10 cellular contexts compared by ENCODE assay signal in the genomic region with DNA sequence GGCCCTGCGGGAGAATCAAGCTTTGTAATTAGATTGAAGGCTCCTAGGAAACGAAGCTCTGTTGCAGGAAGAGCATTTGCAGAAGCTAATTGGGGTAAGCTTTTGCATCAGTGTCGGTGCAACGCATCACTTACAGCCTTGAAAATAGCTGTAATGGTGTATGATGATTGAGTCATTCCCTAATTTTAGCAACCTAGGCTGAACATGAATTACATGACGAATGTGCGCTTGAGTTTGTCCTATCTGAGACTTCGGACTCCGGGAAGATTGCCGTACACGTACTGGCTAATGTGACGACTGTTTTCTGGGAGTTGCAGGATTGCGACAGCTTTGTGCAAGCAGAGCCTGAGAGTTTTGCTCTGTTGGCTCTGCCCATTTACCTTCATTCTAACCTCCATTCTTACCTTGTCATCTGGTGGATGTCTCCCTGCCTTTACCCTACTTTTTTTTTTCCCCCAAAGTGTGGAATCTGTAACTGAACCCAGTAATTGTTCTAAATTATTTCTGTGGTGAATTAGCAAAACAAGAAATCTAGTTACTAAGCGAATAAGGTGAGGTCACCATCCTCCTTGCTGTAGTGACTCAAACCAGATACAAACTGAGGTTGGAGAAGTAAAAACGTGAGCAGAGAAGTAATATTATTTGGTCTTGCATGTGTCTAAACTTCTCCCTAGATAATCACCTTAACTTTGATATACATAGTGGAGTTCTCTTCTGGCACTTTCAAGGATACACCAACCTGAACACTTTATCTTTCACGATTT.
DNase-seq lines count a peak whose midpoint lies in the region; ATAC-seq and TF ChIP-seq lines count a peak whose summit lies in the region.
"Had no signal": no experiment of that assay in that cellular context is flagged by ENCODE, and none has a peak within 500 bp of the region (broad histone marks: within the 10 kb centered on the region; RNA-seq: fewer than 3 reads in every experiment).

No MANE protein-coding gene starts in this region.

- peak; percentile 21 for DNase-seq in GM23338 (ENCODE audit: low spot score)
- peak; percentile 71 for DNase-seq in RPMI7951 (ENCODE audit: low read depth)
- peak; percentile 84 for DNase-seq in fibroblast of pulmonary artery (ENCODE audit: low read depth)
- peak; percentile 33 to 70 for DNase-seq in trophoblast cell
- no peak for DNase-seq in uterus
- DNase-seq: activated CD4-positive, alpha-beta T cell treated with anti-CD3 and anti-CD28 coated beads for 36 hours; OCI-M1 had no signal

- no peak overlapping the region for H3K4me3 Mint-ChIP-seq in GM23338
- H3K4me3 Mint-ChIP-seq: activated CD4-positive, alpha-beta T cell treated with anti-CD3 and anti-CD28 coated beads for 36 hours had no signal

- WGBS in trophoblast cell (ENCODE audit: extremely low coverage, insufficient coverage, insufficient read length), result no CpG with 5 or more reads among the region's 15 CpGs

- H3K79me2 ChIP-seq in GM23338 (replicated peaks; ENCODE audit: insufficient read depth) (no peaks in the 10 kb centered on the region), trophoblast cell (ENCODE audit: control insufficient read depth, insufficient read depth, low read length, poor library complexity) (no peaks in the 10 kb centered on the region)

- no peak overlapping the region for H3K9ac ChIP-seq in trophoblast cell (ENCODE audit: low read length)

- TF ChIP-seq CTCF in GM23338 (conservative IDR thresholded peaks at IDR 0.05; ENCODE audit: low read depth in 2 of 2) (no peak), fibroblast of pulmonary artery (IDR thresholded peaks at IDR 0.05; ENCODE audit: low read length, missing control alignments) (no peak), uterus (IDR thresholded peaks at IDR 0.05) (no peak)

- H4K20me1 ChIP-seq in GM23338 (replicated peaks; ENCODE audit: insufficient read depth), result no peaks in the 10 kb centered on the region

- no peaks in the 10 kb centered on the region for H3K9me2 ChIP-seq in GM23338 (ENCODE audit: insufficient read depth)

- no peak overlapping the region for H2AK5ac ChIP-seq in trophoblast cell (ENCODE audit: low read length)

- no peak overlapping the region for H3K27ac ChIP-seq in GM23338 (ENCODE audit: low read depth)
- H3K27ac ChIP-seq in trophoblast cell (ENCODE audit: low read depth, low read length), result peak overlapping the region; percentile 21
- no peak overlapping the region for H3K27ac ChIP-seq in uterus

- peak overlapping the region; percentile 76; the same call in 1 of the 2 replicates for H2AFZ ChIP-seq in GM23338
- no peak overlapping the region for H2AFZ ChIP-seq in trophoblast cell (ENCODE audit: insufficient read depth, low read length, poor library complexity)

- H3K18ac ChIP-seq in trophoblast cell (ENCODE audit: low read length), result no peak overlapping the region

- peak overlapping the region; percentile 17 for H2BK12ac ChIP-seq in trophoblast cell (ENCODE audit: low read length)

- H3K4me2 ChIP-seq in GM23338 (peak overlapping the region; percentile 34; the same call in 1 of the 2 replicates), trophoblast cell (ENCODE audit: low read length) (no peak overlapping the region)

- H3K27me3 ChIP-seq in GM23338 (ENCODE audit: insufficient read depth) (no peaks in the 10 kb centered on the region), trophoblast cell (ENCODE audit: insufficient read depth, low read length) (no peaks in the 10 kb centered on the region), uterus (no peaks in the 10 kb centered on the region)

- intact Hi-C loops in uterus (cut with DNase I; ENCODE audit: low total_unique reads), result no loop called here

- no peak overlapping the region for H3K23ac ChIP-seq in trophoblast cell (ENCODE audit: low read length)

- no peak for TF ChIP-seq POLR2A in uterus (IDR thresholded peaks at IDR 0.05)

- no peak overlapping the region for H3K14ac ChIP-seq in trophoblast cell (ENCODE audit: low read length)

- no peaks in the 10 kb centered on the region for H3F3A ChIP-seq in GM23338 (replicated peaks; ENCODE audit: low read depth)

- no peaks in the 10 kb centered on the region for H3K36me3 ChIP-seq in GM23338 (ENCODE audit: insufficient read depth)
- no peaks in the 10 kb centered on the region for H3K36me3 ChIP-seq in trophoblast cell (ENCODE audit: control insufficient read depth in 1 of 2, insufficient read depth in 2 of 2, low read length in 2 of 2)
- no peaks in the 10 kb centered on the region for H3K36me3 ChIP-seq in uterus

- peaks cover 34% of the 10 kb centered on the region for H3K4me1 Mint-ChIP-seq in GM23338
- H3K4me1 Mint-ChIP-seq: activated CD4-positive, alpha-beta T cell treated with anti-CD3 and anti-CD28 coated beads for 36 hours had no signal

- no peak overlapping the region for H4K91ac ChIP-seq in trophoblast cell (ENCODE audit: low read depth, low read length)

- no peaks in the 10 kb centered on the region for H3K9me3 Mint-ChIP-seq in GM23338

- no peaks in the 10 kb centered on the region for H3K36me3 Mint-ChIP-seq in GM23338 (ENCODE audit: low read depth)

- H4K8ac ChIP-seq in trophoblast cell (ENCODE audit: low read depth, low read length), result no peak overlapping the region

- H3K4me3 ChIP-seq in GM23338 (no peak overlapping the region), fibroblast of pulmonary artery (replicated peaks; ENCODE audit: low read depth, low read length) (no peak overlapping the region), trophoblast cell (ENCODE audit: low read depth, low read length) (no peak overlapping the region), uterus (no peak overlapping the region)

- peaks cover 1% of the 10 kb centered on the region for H3K79me1 ChIP-seq in trophoblast cell (ENCODE audit: low read length)

- no peaks in the 10 kb centered on the region for H3K27me3 Mint-ChIP-seq in GM23338 (ENCODE audit: insufficient read depth, low read depth, poor library complexity)

- no peak overlapping the region; the same call in none of the 2 replicates for H3K27ac Mint-ChIP-seq in GM23338
- H3K27ac Mint-ChIP-seq: activated CD4-positive, alpha-beta T cell treated with anti-CD3 and anti-CD28 coated beads for 36 hours had no signal

- no peak overlapping the region for H2BK120ac ChIP-seq in trophoblast cell (ENCODE audit: insufficient read depth, low read length, poor library complexity)

- no peak overlapping the region for H2BK5ac ChIP-seq in trophoblast cell (ENCODE audit: low read depth, low read length, poor library complexity)

- H3K9me3 ChIP-seq in trophoblast cell (ENCODE audit: insufficient read depth, low read depth, low read length) (peaks cover under 1% of the 10 kb centered on the region), uterus (no peaks in the 10 kb centered on the region)

- no peak overlapping the region for H4K12ac ChIP-seq in trophoblast cell (ENCODE audit: low read depth, low read length)

- ATAC-seq in GM23338 (no peak), GM19467 (IDR thresholded peaks at IDR 0.05; ENCODE audit: unreplicated experiment) (no peak), GM21825 (IDR thresholded peaks at IDR 0.05; ENCODE audit: unreplicated experiment) (no peak), GM18861 (IDR thresholded peaks at IDR 0.05; ENCODE audit: unreplicated experiment) (no peak)
- ATAC-seq: activated CD4-positive, alpha-beta T cell treated with anti-CD3 and anti-CD28 coated beads for 36 hours had no signal

- no peak overlapping the region for H3K4ac ChIP-seq in trophoblast cell (ENCODE audit: low read depth, low read length)

- H3K4me1 ChIP-seq in GM23338 (ENCODE audit: insufficient read depth) (peaks cover 28% of the 10 kb centered on the region), trophoblast cell (ENCODE audit: control insufficient read depth in 1 of 2, insufficient read depth in 2 of 2, low read length in 2 of 2) (no peaks in the 10 kb centered on the region), uterus (no peaks in the 10 kb centered on the region)

TF ChIP-seq in GM23338, 12 proteins besides CTCF, POLR2A, EP300 and RAD21 (continues in another document):
- no peak for TF ChIP-seq JUNB (IDR thresholded peaks at IDR 0.05; ENCODE audit: unreplicated experiment)
- TF ChIP-seq, protein P1, sequence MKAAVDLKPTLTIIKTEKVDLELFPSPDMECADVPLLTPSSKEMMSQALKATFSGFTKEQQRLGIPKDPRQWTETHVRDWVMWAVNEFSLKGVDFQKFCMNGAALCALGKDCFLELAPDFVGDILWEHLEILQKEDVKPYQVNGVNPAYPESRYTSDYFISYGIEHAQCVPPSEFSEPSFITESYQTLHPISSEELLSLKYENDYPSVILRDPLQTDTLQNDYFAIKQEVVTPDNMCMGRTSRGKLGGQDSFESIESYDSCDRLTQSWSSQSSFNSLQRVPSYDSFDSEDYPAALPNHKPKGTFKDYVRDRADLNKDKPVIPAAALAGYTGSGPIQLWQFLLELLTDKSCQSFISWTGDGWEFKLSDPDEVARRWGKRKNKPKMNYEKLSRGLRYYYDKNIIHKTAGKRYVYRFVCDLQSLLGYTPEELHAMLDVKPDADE (IDR thresholded peaks at IDR 0.05), result no peak
- no peak for TF ChIP-seq ZNF331 (CRISPR knock-in tag; IDR thresholded peaks at IDR 0.05; ENCODE audit: low read depth)
- no peak for TF ChIP-seq EZH2 (IDR thresholded peaks at IDR 0.05; ENCODE audit: low read depth, unreplicated experiment)
- TF ChIP-seq NANOG (IDR thresholded peaks at IDR 0.05; ENCODE audit: borderline replicate concordance), result no peak
- TF ChIP-seq CREB1 (CRISPR knock-in tag; IDR thresholded peaks at IDR 0.05; ENCODE audit: low read depth), result no peak
- no peak for TF ChIP-seq STAT1 (IDR thresholded peaks at IDR 0.05; ENCODE audit: unreplicated experiment)

Comparison
In these comparisons a context has a peak if more than half of its experiments do, and no peak if none do; other contexts are left out.
1. DNase-seq: peak in GM23338 (single experiment), RPMI7951 (single experiment), fibroblast of pulmonary artery (single experiment) and trophoblast cell (2 of 2); none in uterus (0 of 2).